In the genomic region with DNA sequence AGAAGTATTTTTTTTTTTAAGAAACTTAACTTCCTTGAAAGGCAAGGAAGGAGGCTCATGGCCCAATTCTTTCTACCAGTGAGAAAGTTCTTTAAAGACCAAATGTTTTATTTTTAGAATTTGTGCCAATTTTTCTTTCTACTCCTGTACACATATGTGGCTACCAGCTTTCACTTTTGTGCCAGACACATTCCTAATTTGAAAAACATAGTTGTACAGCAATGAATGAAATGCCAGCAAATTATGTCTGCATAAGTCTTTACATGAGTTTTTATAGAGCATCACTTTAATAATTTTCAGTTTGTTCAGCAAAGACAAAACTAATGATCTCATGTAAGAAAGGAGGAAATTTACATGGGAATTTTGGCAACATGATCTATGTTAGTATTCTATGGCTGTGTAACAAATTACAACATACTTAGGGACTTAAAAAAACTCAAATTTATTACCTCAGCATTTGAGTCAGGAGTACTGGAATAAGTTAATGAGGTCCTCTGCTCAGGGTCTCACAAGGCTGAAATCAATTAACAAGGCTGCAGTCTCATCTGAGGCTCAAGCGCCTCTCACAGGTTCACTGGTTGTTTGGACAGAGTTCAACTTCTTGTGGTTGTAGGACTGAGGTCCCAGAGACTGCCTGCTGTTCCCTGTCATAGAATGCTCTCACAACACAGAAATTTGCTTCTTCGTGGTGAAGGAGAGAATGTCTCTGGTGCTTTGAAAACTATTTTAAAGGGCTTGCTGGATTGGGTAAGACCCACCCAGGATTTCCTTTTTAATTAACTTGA, we compare ENCODE assay signal across 23 cellular contexts.
A peak's percentile ranks its signal among the peaks of the same experiment; 100 is the strongest.
DNase-seq lines count a peak whose midpoint lies in the region; ATAC-seq, FAIRE-seq and TF ChIP-seq lines count a peak whose summit lies in the region.
"Had no signal": no experiment of that assay in that cellular context is flagged by ENCODE, and none has a peak within 500 bp of the region (broad histone marks: within the 10 kb centered on the region; RNA-seq: fewer than 3 reads in every experiment).

No MANE protein-coding gene starts in this region.

- H3K27me3 ChIP-seq in astrocyte (ENCODE audit: insufficient read depth, low read length), result no peaks in the 10 kb centered on the region
- H3K27me3 ChIP-seq: MG63 had no signal

- TF ChIP-seq CTCF in astrocyte (IDR thresholded peaks at IDR 0.05; ENCODE audit: insufficient read depth, low read depth, low read length) (no peak), type B pancreatic cell (conservative IDR thresholded peaks at IDR 0.05) (no peak), coronary artery (IDR thresholded peaks at IDR 0.05) (no peak)

- no peak overlapping the region for H3K9ac ChIP-seq in astrocyte (ENCODE audit: low read length)

- H3K4me3 Mint-ChIP-seq in astrocyte (ENCODE audit: unreplicated experiment) (no peak overlapping the region), type B pancreatic cell (no peak overlapping the region)
- H3K4me3 Mint-ChIP-seq: GM23338, IgD-negative memory B cell had no signal

- FAIRE-seq in astrocyte (lab: Jason Lieb, UNC), result no peak

- ATAC-seq in GM18520 (IDR thresholded peaks at IDR 0.05; ENCODE audit: unreplicated experiment), result no peak
- ATAC-seq: GM23338, HCT116 had no signal

- no peaks in the 10 kb centered on the region for H4K20me1 ChIP-seq in astrocyte (ENCODE audit: insufficient read depth, low read length)

- no peak overlapping the region for H3K4me3 ChIP-seq in astrocyte (ENCODE audit: insufficient read depth, low read depth, low read length)
- H3K4me3 ChIP-seq in coronary artery, result no peak overlapping the region
- H3K4me3 ChIP-seq: GM23338, MG63 had no signal

- H2AFZ ChIP-seq in astrocyte (ENCODE audit: low read depth, low read length), result no peak overlapping the region
- H2AFZ ChIP-seq: GM23338 had no signal

- peak overlapping the region; percentile 26 for H3K27ac Mint-ChIP-seq in astrocyte (ENCODE audit: unreplicated experiment)
- H3K27ac Mint-ChIP-seq in type B pancreatic cell, result no peak overlapping the region
- H3K27ac Mint-ChIP-seq: GM23338, IgD-negative memory B cell had no signal

- H3K4me1 Mint-ChIP-seq in astrocyte (ENCODE audit: low read depth, unreplicated experiment), result no peaks in the 10 kb centered on the region
- H3K4me1 Mint-ChIP-seq in type B pancreatic cell (ENCODE audit: unreplicated experiment), result no peaks in the 10 kb centered on the region
- H3K4me1 Mint-ChIP-seq: GM23338, IgD-negative memory B cell had no signal

- no peaks in the 10 kb centered on the region for H3K27me3 Mint-ChIP-seq in astrocyte (ENCODE audit: low read depth, unreplicated experiment)
- no peaks in the 10 kb centered on the region for H3K27me3 Mint-ChIP-seq in type B pancreatic cell
- H3K27me3 Mint-ChIP-seq: IgD-negative memory B cell had no signal

- H3K27ac ChIP-seq in astrocyte (ENCODE audit: low read depth, low read length) (no peak overlapping the region), coronary artery (no peak overlapping the region)
- H3K27ac ChIP-seq: C4-2B had no signal

- DNase-seq in M059J (ENCODE audit: low read depth) (peak; percentile 16), astrocyte (ENCODE audit: low read depth) (peak; percentile 23), fibroblast of peridontal ligament (ENCODE audit: extremely low read depth) (peak; percentile 71), type B pancreatic cell (ENCODE audit: extremely low spot score, unreplicated experiment) (no peak), coronary artery (ENCODE audit: low spot score) (no peak), NAMALWA (ENCODE audit: low spot score) (no peak)
- DNase-seq: AML-193, DMS79 treated with DMSO at 0.1 percent for 48 hours, GDM1, Karpas-422, MG63, NCI-H1092 treated with DMSO at 0.1 percent for 48 hours, NCI-H1694, NCI-H2081 treated with DMSO at 0.1 percent for 48 hours, NCI-H510A, NCI-H774, OCI-M1, SHP77 treated with DMSO at 0.1 percent for 48 hours had no signal

- H3K79me2 ChIP-seq in astrocyte (ENCODE audit: insufficient read depth, low read length), result no peaks in the 10 kb centered on the region

- no peaks in the 10 kb centered on the region for H3K36me3 Mint-ChIP-seq in astrocyte (ENCODE audit: low read depth, unreplicated experiment)
- H3K36me3 Mint-ChIP-seq in type B pancreatic cell, result no peaks in the 10 kb centered on the region
- H3K36me3 Mint-ChIP-seq: IgD-negative memory B cell had no signal

- no peaks in the 10 kb centered on the region for H3K4me1 ChIP-seq in astrocyte (ENCODE audit: insufficient read depth, low read length)

- H3K9me3 ChIP-seq in astrocyte (ENCODE audit: insufficient read depth, low read depth, low read length), result no peaks in the 10 kb centered on the region
- H3K9me3 ChIP-seq: MG63 had no signal

- no peak overlapping the region for H3K4me2 ChIP-seq in astrocyte (ENCODE audit: low read length)
- H3K4me2 ChIP-seq: GM23338 had no signal

- no peaks in the 10 kb centered on the region for H3K36me3 ChIP-seq in astrocyte (ENCODE audit: insufficient read depth, low read length)
- H3K36me3 ChIP-seq: MG63 had no signal

- H3K9me3 Mint-ChIP-seq in astrocyte (ENCODE audit: unreplicated experiment) (no peaks in the 10 kb centered on the region), type B pancreatic cell (peaks cover 4% of the 10 kb centered on the region)
- H3K9me3 Mint-ChIP-seq: GM23338 had no signal

Comparison
In these comparisons a context has a peak if more than half of its experiments do, and no peak if none do; other contexts are left out.
1. DNase-seq: peak in M059J (single experiment), astrocyte (single experiment) and fibroblast of peridontal ligament (single experiment); none in type B pancreatic cell (single experiment), coronary artery (single experiment) and NAMALWA (single experiment).